Comparison of ENCODE assay signal across 1 cellular context in genomic region chr22:50225200-50225969, GRCh38.
TF ChIP-seq lines count a peak whose summit lies in the region.

No MANE protein-coding gene starts in this region.

TF ChIP-seq in HepG2, 621 proteins besides CTCF, POLR2A, EP300 and RAD21 (continued from another document):
- no peak for TF ChIP-seq ZFP91 (CRISPR knock-in tag; IDR thresholded peaks at IDR 0.05; ENCODE audit: borderline replicate concordance)
- peak; percentile 56 for TF ChIP-seq HDAC1 (CRISPR knock-in tag; IDR thresholded peaks at IDR 0.05)
- peak; percentile 67; the same call in 1 of the 2 replicates for TF ChIP-seq HIVEP1 (CRISPR knock-in tag; IDR thresholded peaks at IDR 0.05)
- TF ChIP-seq, protein P1, sequence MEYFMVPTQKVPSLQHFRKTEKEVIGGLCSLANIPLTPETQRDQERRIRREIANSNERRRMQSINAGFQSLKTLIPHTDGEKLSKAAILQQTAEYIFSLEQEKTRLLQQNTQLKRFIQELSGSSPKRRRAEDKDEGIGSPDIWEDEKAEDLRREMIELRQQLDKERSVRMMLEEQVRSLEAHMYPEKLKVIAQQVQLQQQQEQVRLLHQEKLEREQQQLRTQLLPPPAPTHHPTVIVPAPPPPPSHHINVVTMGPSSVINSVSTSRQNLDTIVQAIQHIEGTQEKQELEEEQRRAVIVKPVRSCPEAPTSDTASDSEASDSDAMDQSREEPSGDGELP (IDR thresholded peaks at IDR 0.05; ENCODE audit: borderline replicate concordance, low read depth) = peak; percentile 87; the same call in 1 of the 2 replicates
- no peak for TF ChIP-seq ZNF431 (CRISPR knock-in tag; IDR thresholded peaks at IDR 0.05; ENCODE audit: borderline replicate concordance, low read depth)
- no peak for TF ChIP-seq RBAK (CRISPR knock-in tag; IDR thresholded peaks at IDR 0.05)
- TF ChIP-seq TP53 (CRISPR knock-in tag; conservative IDR thresholded peaks at IDR 0.05) = no peak
- no peak for TF ChIP-seq HMG20B (CRISPR knock-in tag; conservative IDR thresholded peaks at IDR 0.05)
- no peak for TF ChIP-seq HCFC1 (IDR thresholded peaks at IDR 0.05; ENCODE audit: low read depth, low read length)
- no peak for TF ChIP-seq GFI1 (CRISPR knock-in tag; IDR thresholded peaks at IDR 0.05; ENCODE audit: borderline replicate concordance)
- no peak for TF ChIP-seq ERF (CRISPR knock-in tag; IDR thresholded peaks at IDR 0.05)
- TF ChIP-seq FOXA3 (CRISPR knock-in tag; IDR thresholded peaks at IDR 0.05) = no peak
